In the genomic region with DNA sequence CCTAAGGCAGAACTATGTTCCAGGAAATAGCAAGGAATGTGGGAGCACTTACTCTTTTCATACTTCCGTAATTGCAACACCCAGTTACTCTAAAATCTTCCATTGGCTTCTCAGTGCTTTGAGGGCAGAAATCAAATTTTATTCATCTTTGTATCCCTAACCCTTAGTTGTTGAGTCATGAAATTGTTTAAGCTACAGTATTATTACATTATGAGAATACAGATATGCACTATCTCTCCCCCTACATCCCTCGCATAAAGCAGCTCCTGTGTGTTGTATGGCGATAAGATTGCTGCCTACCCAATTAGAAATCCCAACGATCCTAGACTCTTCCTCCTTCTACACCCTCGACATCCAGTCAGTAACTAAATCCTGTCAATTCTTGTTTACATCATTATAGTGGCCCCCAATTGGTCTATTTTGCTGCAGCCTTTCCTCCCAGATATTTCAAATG, we compare ENCODE assay signal across 1 cellular context.
TF ChIP-seq lines count a peak whose summit lies in the region.

No MANE protein-coding gene starts in this region.

TF ChIP-seq in K562, 482 proteins besides CTCF, POLR2A, EP300 and RAD21 (continued from another document):
- TF ChIP-seq ATF7 (IDR thresholded peaks at IDR 0.05), result peak; percentile 30; the same call in 1 of the 2 replicates
- TF ChIP-seq MAFG (tag; conservative IDR thresholded peaks at IDR 0.05), result peak; percentile 74
- TF ChIP-seq MEF2A (IDR thresholded peaks at IDR 0.05; ENCODE audit: control insufficient read depth, low read depth, low read length), result 0 out of 2 replicates have a peak, but pooled peaks have one; percentile 31
- TF ChIP-seq SNIP1 (IDR thresholded peaks at IDR 0.05; ENCODE audit: low read depth), result no peak
- TF ChIP-seq MAFF (IDR thresholded peaks at IDR 0.05; ENCODE audit: low read length), result peak; percentile 52; the same call in 1 of the 2 replicates
- peak; percentile 40; the same call in 1 of the 2 replicates for TF ChIP-seq CREB1 (IDR thresholded peaks at IDR 0.05)
- no peak for TF ChIP-seq CREB1 (CRISPR knock-in tag; IDR thresholded peaks at IDR 0.05)
- TF ChIP-seq CREM (IDR thresholded peaks at IDR 0.05; ENCODE audit: low read depth), result peak; percentile 66; the same call in 1 of the 2 replicates
- TF ChIP-seq MAFK (IDR thresholded peaks at IDR 0.05; ENCODE audit: low read length), result peak; percentile 65; the same call in 1 of the 2 replicates
- TF ChIP-seq ZBTB49 (CRISPR knock-in tag; IDR thresholded peaks at IDR 0.05; ENCODE audit: borderline replicate concordance), result no peak
- TF ChIP-seq THRA (IDR thresholded peaks at IDR 0.05), result no peak
- TF ChIP-seq, protein P1, sequence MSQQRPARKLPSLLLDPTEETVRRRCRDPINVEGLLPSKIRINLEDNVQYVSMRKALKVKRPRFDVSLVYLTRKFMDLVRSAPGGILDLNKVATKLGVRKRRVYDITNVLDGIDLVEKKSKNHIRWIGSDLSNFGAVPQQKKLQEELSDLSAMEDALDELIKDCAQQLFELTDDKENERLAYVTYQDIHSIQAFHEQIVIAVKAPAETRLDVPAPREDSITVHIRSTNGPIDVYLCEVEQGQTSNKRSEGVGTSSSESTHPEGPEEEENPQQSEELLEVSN (IDR thresholded peaks at IDR 0.05; ENCODE audit: borderline replicate concordance in 1 of 2, extremely low read depth in 1 of 2, insufficient read depth in 1 of 2, insufficient read length in 1 of 2, low read depth in 1 of 2, low read length in 1 of 2, poor library complexity in 1 of 2, severe bottlenecking in 1 of 2), result no peak
- TF ChIP-seq, protein P2, sequence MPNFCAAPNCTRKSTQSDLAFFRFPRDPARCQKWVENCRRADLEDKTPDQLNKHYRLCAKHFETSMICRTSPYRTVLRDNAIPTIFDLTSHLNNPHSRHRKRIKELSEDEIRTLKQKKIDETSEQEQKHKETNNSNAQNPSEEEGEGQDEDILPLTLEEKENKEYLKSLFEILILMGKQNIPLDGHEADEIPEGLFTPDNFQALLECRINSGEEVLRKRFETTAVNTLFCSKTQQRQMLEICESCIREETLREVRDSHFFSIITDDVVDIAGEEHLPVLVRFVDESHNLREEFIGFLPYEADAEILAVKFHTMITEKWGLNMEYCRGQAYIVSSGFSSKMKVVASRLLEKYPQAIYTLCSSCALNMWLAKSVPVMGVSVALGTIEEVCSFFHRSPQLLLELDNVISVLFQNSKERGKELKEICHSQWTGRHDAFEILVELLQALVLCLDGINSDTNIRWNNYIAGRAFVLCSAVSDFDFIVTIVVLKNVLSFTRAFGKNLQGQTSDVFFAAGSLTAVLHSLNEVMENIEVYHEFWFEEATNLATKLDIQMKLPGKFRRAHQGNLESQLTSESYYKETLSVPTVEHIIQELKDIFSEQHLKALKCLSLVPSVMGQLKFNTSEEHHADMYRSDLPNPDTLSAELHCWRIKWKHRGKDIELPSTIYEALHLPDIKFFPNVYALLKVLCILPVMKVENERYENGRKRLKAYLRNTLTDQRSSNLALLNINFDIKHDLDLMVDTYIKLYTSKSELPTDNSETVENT (CRISPR knock-in tag; IDR thresholded peaks at IDR 0.05), result no peak
- no peak for TF ChIP-seq PTBP1 (IDR thresholded peaks at IDR 0.05; ENCODE audit: low read depth, low read length)
- TF ChIP-seq, protein P3, sequence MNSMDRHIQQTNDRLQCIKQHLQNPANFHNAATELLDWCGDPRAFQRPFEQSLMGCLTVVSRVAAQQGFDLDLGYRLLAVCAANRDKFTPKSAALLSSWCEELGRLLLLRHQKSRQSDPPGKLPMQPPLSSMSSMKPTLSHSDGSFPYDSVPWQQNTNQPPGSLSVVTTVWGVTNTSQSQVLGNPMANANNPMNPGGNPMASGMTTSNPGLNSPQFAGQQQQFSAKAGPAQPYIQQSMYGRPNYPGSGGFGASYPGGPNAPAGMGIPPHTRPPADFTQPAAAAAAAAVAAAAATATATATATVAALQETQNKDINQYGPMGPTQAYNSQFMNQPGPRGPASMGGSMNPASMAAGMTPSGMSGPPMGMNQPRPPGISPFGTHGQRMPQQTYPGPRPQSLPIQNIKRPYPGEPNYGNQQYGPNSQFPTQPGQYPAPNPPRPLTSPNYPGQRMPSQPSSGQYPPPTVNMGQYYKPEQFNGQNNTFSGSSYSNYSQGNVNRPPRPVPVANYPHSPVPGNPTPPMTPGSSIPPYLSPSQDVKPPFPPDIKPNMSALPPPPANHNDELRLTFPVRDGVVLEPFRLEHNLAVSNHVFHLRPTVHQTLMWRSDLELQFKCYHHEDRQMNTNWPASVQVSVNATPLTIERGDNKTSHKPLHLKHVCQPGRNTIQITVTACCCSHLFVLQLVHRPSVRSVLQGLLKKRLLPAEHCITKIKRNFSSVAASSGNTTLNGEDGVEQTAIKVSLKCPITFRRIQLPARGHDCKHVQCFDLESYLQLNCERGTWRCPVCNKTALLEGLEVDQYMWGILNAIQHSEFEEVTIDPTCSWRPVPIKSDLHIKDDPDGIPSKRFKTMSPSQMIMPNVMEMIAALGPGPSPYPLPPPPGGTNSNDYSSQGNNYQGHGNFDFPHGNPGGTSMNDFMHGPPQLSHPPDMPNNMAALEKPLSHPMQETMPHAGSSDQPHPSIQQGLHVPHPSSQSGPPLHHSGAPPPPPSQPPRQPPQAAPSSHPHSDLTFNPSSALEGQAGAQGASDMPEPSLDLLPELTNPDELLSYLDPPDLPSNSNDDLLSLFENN (IDR thresholded peaks at IDR 0.05; ENCODE audit: low read depth in 2 of 2, low read length in 2 of 2), result peak in 1 of 2 experiments; percentile 83; a peak in 2 of 4 replicates
- TF ChIP-seq STAT6 (CRISPR knock-in tag; IDR thresholded peaks at IDR 0.05), result no peak
- TF ChIP-seq, protein P4, sequence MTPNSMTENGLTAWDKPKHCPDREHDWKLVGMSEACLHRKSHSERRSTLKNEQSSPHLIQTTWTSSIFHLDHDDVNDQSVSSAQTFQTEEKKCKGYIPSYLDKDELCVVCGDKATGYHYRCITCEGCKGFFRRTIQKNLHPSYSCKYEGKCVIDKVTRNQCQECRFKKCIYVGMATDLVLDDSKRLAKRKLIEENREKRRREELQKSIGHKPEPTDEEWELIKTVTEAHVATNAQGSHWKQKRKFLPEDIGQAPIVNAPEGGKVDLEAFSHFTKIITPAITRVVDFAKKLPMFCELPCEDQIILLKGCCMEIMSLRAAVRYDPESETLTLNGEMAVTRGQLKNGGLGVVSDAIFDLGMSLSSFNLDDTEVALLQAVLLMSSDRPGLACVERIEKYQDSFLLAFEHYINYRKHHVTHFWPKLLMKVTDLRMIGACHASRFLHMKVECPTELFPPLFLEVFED (CRISPR knock-in tag; conservative IDR thresholded peaks at IDR 0.05), result 0 out of 2 replicates have a peak, but pooled peaks have one; percentile 6
